ENCODE assay signal across 1 cellular context in genomic region chr22:30968924-30969531, GRCh38.
TF ChIP-seq lines count a peak whose summit lies in the region.

TUG1 (plus strand) TSS chr22:30969265.

TF ChIP-seq in HepG2, 621 proteins besides CTCF, POLR2A, EP300 and RAD21 (continued from another document and continues in another):
- TF ChIP-seq ZNF646 (CRISPR knock-in tag; IDR thresholded peaks at IDR 0.05) (no peak), MEIS2 (CRISPR knock-in tag; IDR thresholded peaks at IDR 0.05) (peak; percentile 2), ZNF589 (CRISPR knock-in tag; conservative IDR thresholded peaks at IDR 0.05) (peak; percentile 61; the same call in 1 of the 2 replicates), NFRKB (IDR thresholded peaks at IDR 0.05) (no peak), KIAA2018 (CRISPR knock-in tag; IDR thresholded peaks at IDR 0.05; ENCODE audit: borderline replicate concordance) (no peak), ARNT (IDR thresholded peaks at IDR 0.05) (no peak), ZNF770 (CRISPR knock-in tag; IDR thresholded peaks at IDR 0.05) (no peak), BRD4 (CRISPR knock-in tag; IDR thresholded peaks at IDR 0.05) (peak; percentile 50; the same call in 1 of the 2 replicates), ZNF780A (CRISPR knock-in tag; IDR thresholded peaks at IDR 0.05) (0 out of 2 replicates have a peak, but pooled peaks have one; percentile 11), ZBTB3 (CRISPR knock-in tag; IDR thresholded peaks at IDR 0.05; ENCODE audit: borderline replicate concordance, low read depth) (no peak), WIZ (CRISPR knock-in tag; IDR thresholded peaks at IDR 0.05) (peak; percentile 38; the same call in 1 of the 2 replicates), SYNCRIP (IDR thresholded peaks at IDR 0.05; ENCODE audit: insufficient read depth, low read depth, low read length) (no peak), ZNF607 (CRISPR knock-in tag; IDR thresholded peaks at IDR 0.05; ENCODE audit: borderline replicate concordance) (peak; percentile 50), ZNF552 (CRISPR knock-in tag; IDR thresholded peaks at IDR 0.05; ENCODE audit: borderline replicate concordance) (no peak), RARA (CRISPR knock-in tag; IDR thresholded peaks at IDR 0.05) (peak; percentile 18; the same call in 1 of the 2 replicates), ZNF746 (CRISPR knock-in tag; IDR thresholded peaks at IDR 0.05) (no peak), POGZ (CRISPR knock-in tag; IDR thresholded peaks at IDR 0.05) (peak; percentile 91), ZNF605 (CRISPR knock-in tag; IDR thresholded peaks at IDR 0.05) (no peak), ZNF576 (CRISPR knock-in tag; IDR thresholded peaks at IDR 0.05) (no peak), CAMTA2 (CRISPR knock-in tag; IDR thresholded peaks at IDR 0.05; ENCODE audit: borderline replicate concordance) (0 out of 2 replicates have a peak, but pooled peaks have one; percentile 79), MEIS1 (CRISPR knock-in tag; IDR thresholded peaks at IDR 0.05; ENCODE audit: borderline replicate concordance) (no peak), GTF3A (CRISPR knock-in tag; conservative IDR thresholded peaks at IDR 0.05) (no peak), SIX4 (CRISPR knock-in tag; IDR thresholded peaks at IDR 0.05) (0 out of 2 replicates have a peak, but pooled peaks have one; percentile 27), GABPB1 (CRISPR knock-in tag; IDR thresholded peaks at IDR 0.05) (peak; percentile 96), ZNF30 (CRISPR knock-in tag; IDR thresholded peaks at IDR 0.05) (no peak), GABPA (IDR thresholded peaks at IDR 0.05; ENCODE audit: low read depth, low read length) (peak; percentile 85), GABPA (CRISPR knock-in tag; IDR thresholded peaks at IDR 0.05; ENCODE audit: low read depth) (peak; percentile 96), HCFC1 (IDR thresholded peaks at IDR 0.05; ENCODE audit: low read depth, low read length) (peak; percentile 42; the same call in 1 of the 2 replicates), SIX1 (CRISPR knock-in tag; IDR thresholded peaks at IDR 0.05; ENCODE audit: borderline replicate concordance) (no peak), ZNF781 (CRISPR knock-in tag; IDR thresholded peaks at IDR 0.05; ENCODE audit: borderline replicate concordance, not compliant biosample characterization) (no peak)
- TF ChIP-seq, protein P1, sequence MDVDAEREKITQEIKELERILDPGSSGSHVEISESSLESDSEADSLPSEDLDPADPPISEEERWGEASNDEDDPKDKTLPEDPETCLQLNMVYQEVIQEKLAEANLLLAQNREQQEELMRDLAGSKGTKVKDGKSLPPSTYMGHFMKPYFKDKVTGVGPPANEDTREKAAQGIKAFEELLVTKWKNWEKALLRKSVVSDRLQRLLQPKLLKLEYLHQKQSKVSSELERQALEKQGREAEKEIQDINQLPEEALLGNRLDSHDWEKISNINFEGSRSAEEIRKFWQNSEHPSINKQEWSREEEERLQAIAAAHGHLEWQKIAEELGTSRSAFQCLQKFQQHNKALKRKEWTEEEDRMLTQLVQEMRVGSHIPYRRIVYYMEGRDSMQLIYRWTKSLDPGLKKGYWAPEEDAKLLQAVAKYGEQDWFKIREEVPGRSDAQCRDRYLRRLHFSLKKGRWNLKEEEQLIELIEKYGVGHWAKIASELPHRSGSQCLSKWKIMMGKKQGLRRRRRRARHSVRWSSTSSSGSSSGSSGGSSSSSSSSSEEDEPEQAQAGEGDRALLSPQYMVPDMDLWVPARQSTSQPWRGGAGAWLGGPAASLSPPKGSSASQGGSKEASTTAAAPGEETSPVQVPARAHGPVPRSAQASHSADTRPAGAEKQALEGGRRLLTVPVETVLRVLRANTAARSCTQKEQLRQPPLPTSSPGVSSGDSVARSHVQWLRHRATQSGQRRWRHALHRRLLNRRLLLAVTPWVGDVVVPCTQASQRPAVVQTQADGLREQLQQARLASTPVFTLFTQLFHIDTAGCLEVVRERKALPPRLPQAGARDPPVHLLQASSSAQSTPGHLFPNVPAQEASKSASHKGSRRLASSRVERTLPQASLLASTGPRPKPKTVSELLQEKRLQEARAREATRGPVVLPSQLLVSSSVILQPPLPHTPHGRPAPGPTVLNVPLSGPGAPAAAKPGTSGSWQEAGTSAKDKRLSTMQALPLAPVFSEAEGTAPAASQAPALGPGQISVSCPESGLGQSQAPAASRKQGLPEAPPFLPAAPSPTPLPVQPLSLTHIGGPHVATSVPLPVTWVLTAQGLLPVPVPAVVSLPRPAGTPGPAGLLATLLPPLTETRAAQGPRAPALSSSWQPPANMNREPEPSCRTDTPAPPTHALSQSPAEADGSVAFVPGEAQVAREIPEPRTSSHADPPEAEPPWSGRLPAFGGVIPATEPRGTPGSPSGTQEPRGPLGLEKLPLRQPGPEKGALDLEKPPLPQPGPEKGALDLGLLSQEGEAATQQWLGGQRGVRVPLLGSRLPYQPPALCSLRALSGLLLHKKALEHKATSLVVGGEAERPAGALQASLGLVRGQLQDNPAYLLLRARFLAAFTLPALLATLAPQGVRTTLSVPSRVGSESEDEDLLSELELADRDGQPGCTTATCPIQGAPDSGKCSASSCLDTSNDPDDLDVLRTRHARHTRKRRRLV (CRISPR knock-in tag; IDR thresholded peaks at IDR 0.05): peak; percentile 49; the same call in 1 of the 2 replicates
- TF ChIP-seq, protein P2, sequence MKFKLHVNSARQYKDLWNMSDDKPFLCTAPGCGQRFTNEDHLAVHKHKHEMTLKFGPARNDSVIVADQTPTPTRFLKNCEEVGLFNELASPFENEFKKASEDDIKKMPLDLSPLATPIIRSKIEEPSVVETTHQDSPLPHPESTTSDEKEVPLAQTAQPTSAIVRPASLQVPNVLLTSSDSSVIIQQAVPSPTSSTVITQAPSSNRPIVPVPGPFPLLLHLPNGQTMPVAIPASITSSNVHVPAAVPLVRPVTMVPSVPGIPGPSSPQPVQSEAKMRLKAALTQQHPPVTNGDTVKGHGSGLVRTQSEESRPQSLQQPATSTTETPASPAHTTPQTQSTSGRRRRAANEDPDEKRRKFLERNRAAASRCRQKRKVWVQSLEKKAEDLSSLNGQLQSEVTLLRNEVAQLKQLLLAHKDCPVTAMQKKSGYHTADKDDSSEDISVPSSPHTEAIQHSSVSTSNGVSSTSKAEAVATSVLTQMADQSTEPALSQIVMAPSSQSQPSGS (CRISPR knock-in tag; IDR thresholded peaks at IDR 0.05): peak; percentile 27; the same call in 1 of the 2 replicates
